Comparison of ENCODE assay signal across 1 cellular context in the genomic region with DNA sequence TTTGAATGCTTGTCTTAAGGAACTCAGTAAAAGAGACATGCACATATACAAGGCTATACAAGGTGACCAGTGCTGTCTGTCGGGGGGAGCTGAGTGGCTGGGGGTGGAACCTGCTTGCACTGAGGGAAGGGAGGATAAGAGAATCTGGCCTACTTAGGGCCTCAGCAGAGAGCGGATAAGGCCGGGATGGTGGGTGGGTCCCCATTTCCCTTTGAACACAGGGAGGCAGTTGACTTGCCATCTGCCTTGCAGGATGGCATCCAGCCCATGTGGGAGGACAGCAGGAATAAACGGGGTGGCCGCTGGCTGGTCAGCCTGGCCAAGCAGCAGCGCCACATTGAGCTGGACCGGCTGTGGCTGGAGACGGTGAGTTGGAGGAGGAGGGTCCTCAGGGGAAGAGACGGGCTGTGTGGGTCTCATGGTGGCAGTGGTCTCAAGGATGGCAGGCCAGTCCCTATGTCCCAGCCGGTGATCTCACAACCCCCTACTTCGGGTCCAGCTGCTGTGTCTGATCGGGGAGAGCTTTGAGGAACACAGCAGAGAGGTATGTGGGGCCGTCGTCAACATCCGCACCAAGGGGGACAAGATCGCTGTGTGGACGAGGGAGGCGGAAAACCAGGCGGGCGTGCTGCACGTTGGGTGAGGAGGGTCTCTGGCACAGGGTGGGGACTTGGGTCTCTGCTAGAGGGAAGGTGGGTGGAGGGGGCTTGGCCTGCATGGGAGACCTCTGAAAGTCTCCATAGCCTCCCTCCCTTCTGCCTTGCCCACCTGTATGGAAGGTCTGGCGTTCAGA.
TF ChIP-seq lines count a peak whose summit lies in the region.

No MANE protein-coding gene starts in this region.

TF ChIP-seq in SK-N-SH, 30 proteins besides CTCF, POLR2A, EP300 and RAD21 (continued from another document):
- TF ChIP-seq, protein P1, sequence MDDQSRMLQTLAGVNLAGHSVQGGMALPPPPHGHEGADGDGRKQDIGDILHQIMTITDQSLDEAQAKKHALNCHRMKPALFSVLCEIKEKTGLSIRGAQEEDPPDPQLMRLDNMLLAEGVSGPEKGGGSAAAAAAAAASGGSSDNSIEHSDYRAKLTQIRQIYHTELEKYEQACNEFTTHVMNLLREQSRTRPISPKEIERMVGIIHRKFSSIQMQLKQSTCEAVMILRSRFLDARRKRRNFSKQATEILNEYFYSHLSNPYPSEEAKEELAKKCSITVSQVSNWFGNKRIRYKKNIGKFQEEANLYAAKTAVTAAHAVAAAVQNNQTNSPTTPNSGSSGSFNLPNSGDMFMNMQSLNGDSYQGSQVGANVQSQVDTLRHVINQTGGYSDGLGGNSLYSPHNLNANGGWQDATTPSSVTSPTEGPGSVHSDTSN (IDR thresholded peaks at IDR 0.05) = no peak
- TF ChIP-seq GATA2 (CRISPR knock-in tag; IDR thresholded peaks at IDR 0.05) = no peak
- TF ChIP-seq, protein P2, sequence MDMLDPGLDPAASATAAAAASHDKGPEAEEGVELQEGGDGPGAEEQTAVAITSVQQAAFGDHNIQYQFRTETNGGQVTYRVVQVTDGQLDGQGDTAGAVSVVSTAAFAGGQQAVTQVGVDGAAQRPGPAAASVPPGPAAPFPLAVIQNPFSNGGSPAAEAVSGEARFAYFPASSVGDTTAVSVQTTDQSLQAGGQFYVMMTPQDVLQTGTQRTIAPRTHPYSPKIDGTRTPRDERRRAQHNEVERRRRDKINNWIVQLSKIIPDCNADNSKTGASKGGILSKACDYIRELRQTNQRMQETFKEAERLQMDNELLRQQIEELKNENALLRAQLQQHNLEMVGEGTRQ (IDR thresholded peaks at IDR 0.05; ENCODE audit: borderline replicate concordance, low read depth, low read length) = no peak
- no peak for TF ChIP-seq TEAD4 (IDR thresholded peaks at IDR 0.05; ENCODE audit: borderline replicate concordance, insufficient read depth)
- TF ChIP-seq, protein P3, sequence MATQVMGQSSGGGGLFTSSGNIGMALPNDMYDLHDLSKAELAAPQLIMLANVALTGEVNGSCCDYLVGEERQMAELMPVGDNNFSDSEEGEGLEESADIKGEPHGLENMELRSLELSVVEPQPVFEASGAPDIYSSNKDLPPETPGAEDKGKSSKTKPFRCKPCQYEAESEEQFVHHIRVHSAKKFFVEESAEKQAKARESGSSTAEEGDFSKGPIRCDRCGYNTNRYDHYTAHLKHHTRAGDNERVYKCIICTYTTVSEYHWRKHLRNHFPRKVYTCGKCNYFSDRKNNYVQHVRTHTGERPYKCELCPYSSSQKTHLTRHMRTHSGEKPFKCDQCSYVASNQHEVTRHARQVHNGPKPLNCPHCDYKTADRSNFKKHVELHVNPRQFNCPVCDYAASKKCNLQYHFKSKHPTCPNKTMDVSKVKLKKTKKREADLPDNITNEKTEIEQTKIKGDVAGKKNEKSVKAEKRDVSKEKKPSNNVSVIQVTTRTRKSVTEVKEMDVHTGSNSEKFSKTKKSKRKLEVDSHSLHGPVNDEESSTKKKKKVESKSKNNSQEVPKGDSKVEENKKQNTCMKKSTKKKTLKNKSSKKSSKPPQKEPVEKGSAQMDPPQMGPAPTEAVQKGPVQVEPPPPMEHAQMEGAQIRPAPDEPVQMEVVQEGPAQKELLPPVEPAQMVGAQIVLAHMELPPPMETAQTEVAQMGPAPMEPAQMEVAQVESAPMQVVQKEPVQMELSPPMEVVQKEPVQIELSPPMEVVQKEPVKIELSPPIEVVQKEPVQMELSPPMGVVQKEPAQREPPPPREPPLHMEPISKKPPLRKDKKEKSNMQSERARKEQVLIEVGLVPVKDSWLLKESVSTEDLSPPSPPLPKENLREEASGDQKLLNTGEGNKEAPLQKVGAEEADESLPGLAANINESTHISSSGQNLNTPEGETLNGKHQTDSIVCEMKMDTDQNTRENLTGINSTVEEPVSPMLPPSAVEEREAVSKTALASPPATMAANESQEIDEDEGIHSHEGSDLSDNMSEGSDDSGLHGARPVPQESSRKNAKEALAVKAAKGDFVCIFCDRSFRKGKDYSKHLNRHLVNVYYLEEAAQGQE (IDR thresholded peaks at IDR 0.05; ENCODE audit: low read depth, low read length) = no peak
